ENCODE assay signal across 1 cellular context in genomic region chr19:17097593-17098126, GRCh38.
TF ChIP-seq lines count a peak whose summit lies in the region.

No MANE protein-coding gene starts in this region.

TF ChIP-seq in IMR-90, 13 proteins besides CTCF, POLR2A, EP300 and RAD21 (continued from another document):
- TF ChIP-seq USF2 (IDR thresholded peaks at IDR 0.05; ENCODE audit: low read depth, low read length) (no peak), ELK1 (IDR thresholded peaks at IDR 0.05; ENCODE audit: borderline replicate concordance, low read depth, low read length) (no peak)
